11 cellular contexts compared by ENCODE assay signal in genomic region chr14:91351508-91351853, GRCh38.
DNase-seq lines count a peak whose midpoint lies in the region; ATAC-seq and TF ChIP-seq lines count a peak whose summit lies in the region.
"Had no signal": no experiment of that assay in that cellular context is flagged by ENCODE, and none has a peak within 500 bp of the region (broad histone marks: within the 10 kb centered on the region; RNA-seq: fewer than 3 reads in every experiment).

No MANE protein-coding gene starts in this region.

- no peak for ATAC-seq in CD4-positive, CD25-positive, alpha-beta regulatory T cell (ENCODE audit: low read depth in 2 of 2)
- ATAC-seq in activated naive CD8-positive, alpha-beta T cell treated with anti-CD3 and anti-CD28 coated beads, Interleukin-2, amount 50 U/mL, for 24 hours = no peak
- ATAC-seq in omental fat pad (ENCODE audit: low FRiP score) = no peak

- peaks cover 88% of the 10 kb centered on the region for H3K4me1 ChIP-seq in CD4-positive, CD25-positive, alpha-beta regulatory T cell (ENCODE audit: control insufficient read depth, insufficient read depth, low read length, poor library complexity, severe bottlenecking)
- H3K4me1 ChIP-seq in muscle layer of duodenum (ENCODE audit: control insufficient read depth in 1 of 2, insufficient read depth in 2 of 2, low read length in 2 of 2) = peaks cover 12 to 18% of the 10 kb centered on the region in 2 donors
- H3K4me1 ChIP-seq: ascending aorta had no signal

- peak overlapping the region; percentile 79 for H3K4me3 ChIP-seq in CD4-positive, CD25-positive, alpha-beta regulatory T cell (ENCODE audit: low read depth, low read length)
- peak overlapping the region; percentile 2 to 66 for H3K4me3 ChIP-seq in muscle layer of duodenum (ENCODE audit: low read depth in 1 of 2, low read length in 2 of 2)
- no peak overlapping the region for H3K4me3 ChIP-seq in foreskin fibroblast (ENCODE audit: low read depth in 1 of 2, low read length in 2 of 2)

- no peaks in the 10 kb centered on the region for H3K9me3 ChIP-seq in CD4-positive, CD25-positive, alpha-beta regulatory T cell (ENCODE audit: control insufficient read depth in 2 of 2, low read length in 2 of 2)
- no peaks in the 10 kb centered on the region for H3K9me3 ChIP-seq in muscle layer of duodenum (ENCODE audit: control insufficient read depth in 1 of 2, low read length in 2 of 2)
- H3K9me3 ChIP-seq: ascending aorta had no signal

- H3K36me3 ChIP-seq in CD4-positive, CD25-positive, alpha-beta regulatory T cell (ENCODE audit: control insufficient read depth, insufficient read depth, low read length) = peaks cover 22% of the 10 kb centered on the region
- H3K36me3 ChIP-seq in muscle layer of duodenum (ENCODE audit: control insufficient read depth in 1 of 2, insufficient read depth in 2 of 2, low read length in 2 of 2) = no peaks in the 10 kb centered on the region
- H3K36me3 ChIP-seq: ascending aorta had no signal

- peaks cover 26 to 100% (median 78%) of the 10 kb centered on the region in 4 donors for H3K4me1 Mint-ChIP-seq in CD4-positive, CD25-positive, alpha-beta regulatory T cell
- H3K4me1 Mint-ChIP-seq in HFFc6 (ENCODE audit: low read depth) = peaks cover 10% of the 10 kb centered on the region; the same call in 1 of the 2 replicates
- peaks cover 92% of the 10 kb centered on the region for H3K4me1 Mint-ChIP-seq in activated naive CD8-positive, alpha-beta T cell treated with anti-CD3 and anti-CD28 coated beads, Interleukin-2, amount 50 U/mL, for 24 hours

- TF ChIP-seq CTCF in HFFc6 (IDR thresholded peaks at IDR 0.05) = no peak
- no peak for TF ChIP-seq CTCF in omental fat pad (IDR thresholded peaks at IDR 0.05)
- TF ChIP-seq CTCF in foreskin fibroblast (IDR thresholded peaks at IDR 0.05; ENCODE audit: low read depth, low read length) = no peak

- peaks cover 5% of the 10 kb centered on the region for H3K27me3 Mint-ChIP-seq in CD4-positive, CD25-positive, alpha-beta regulatory T cell
- H3K27me3 Mint-ChIP-seq in HFFc6 (ENCODE audit: insufficient read depth) = peaks cover 52% of the 10 kb centered on the region
- H3K27me3 Mint-ChIP-seq in activated naive CD8-positive, alpha-beta T cell treated with anti-CD3 and anti-CD28 coated beads, Interleukin-2, amount 50 U/mL, for 24 hours = no peaks in the 10 kb centered on the region

- peak overlapping the region; percentile 78 to 95 (median 88) for H3K4me3 Mint-ChIP-seq in CD4-positive, CD25-positive, alpha-beta regulatory T cell
- peak overlapping the region; percentile 81; the same call in 1 of the 2 replicates for H3K4me3 Mint-ChIP-seq in HFFc6
- peak overlapping the region; percentile 73 for H3K4me3 Mint-ChIP-seq in activated naive CD8-positive, alpha-beta T cell treated with anti-CD3 and anti-CD28 coated beads, Interleukin-2, amount 50 U/mL, for 24 hours

- H3K9me3 Mint-ChIP-seq in CD4-positive, CD25-positive, alpha-beta regulatory T cell = no peaks in the 10 kb centered on the region
- H3K9me3 Mint-ChIP-seq in HFFc6 = no peaks in the 10 kb centered on the region
- no peaks in the 10 kb centered on the region for H3K9me3 Mint-ChIP-seq in activated naive CD8-positive, alpha-beta T cell treated with anti-CD3 and anti-CD28 coated beads, Interleukin-2, amount 50 U/mL, for 24 hours

- H3K36me3 Mint-ChIP-seq in CD4-positive, CD25-positive, alpha-beta regulatory T cell = peaks cover 33% of the 10 kb centered on the region
- H3K36me3 Mint-ChIP-seq in HFFc6 (ENCODE audit: low read depth) = no peaks in the 10 kb centered on the region
- H3K36me3 Mint-ChIP-seq in activated naive CD8-positive, alpha-beta T cell treated with anti-CD3 and anti-CD28 coated beads, Interleukin-2, amount 50 U/mL, for 24 hours (ENCODE audit: low read depth) = peaks cover 11% of the 10 kb centered on the region

- DNase-seq in CD4-positive, CD25-positive, alpha-beta regulatory T cell = no peak
- DNase-seq in HFFc6 (no peak), kidney tubule cell (ENCODE audit: low spot score) (no peak), omental fat pad (ENCODE audit: low spot score) (no peak), NCI-H82 (lab: John Stamatoyannopoulos, UW) (no peak), foreskin fibroblast (no peak)
- no peak for DNase-seq in activated naive CD8-positive, alpha-beta T cell treated with anti-CD3 and anti-CD28 coated beads, Interleukin-2, amount 50 U/mL, for 24 hours
- DNase-seq: activated CD4-positive, alpha-beta T cell treated with anti-CD3 and anti-CD28 coated beads for 1 hour; NCI-H2171 treated with DMSO at 0.1 percent for 48 hours had no signal

- H3K27ac ChIP-seq in CD4-positive, CD25-positive, alpha-beta regulatory T cell (ENCODE audit: insufficient read depth, low read length, poor library complexity, severe bottlenecking) = peak overlapping the region; percentile 94
- H3K27ac ChIP-seq in muscle layer of duodenum (ENCODE audit: low read length) = peak overlapping the region; percentile 27
- H3K27ac ChIP-seq: ascending aorta had no signal

- H3K27me3 ChIP-seq in CD4-positive, CD25-positive, alpha-beta regulatory T cell (ENCODE audit: control insufficient read depth, insufficient read depth, low read length) = no peaks in the 10 kb centered on the region
- no peaks in the 10 kb centered on the region for H3K27me3 ChIP-seq in muscle layer of duodenum (ENCODE audit: low read depth, low read length)
- H3K27me3 ChIP-seq: ascending aorta had no signal

- peak overlapping the region; percentile 90 to 99 (median 97) for H3K27ac Mint-ChIP-seq in CD4-positive, CD25-positive, alpha-beta regulatory T cell
- H3K27ac Mint-ChIP-seq in HFFc6 = no peak overlapping the region
- peak overlapping the region; percentile 86 for H3K27ac Mint-ChIP-seq in activated naive CD8-positive, alpha-beta T cell treated with anti-CD3 and anti-CD28 coated beads, Interleukin-2, amount 50 U/mL, for 24 hours

Comparison
In these comparisons a context has a peak if more than half of its experiments do, and no peak if none do; other contexts are left out.
1. H3K4me3 ChIP-seq: peak in CD4-positive, CD25-positive, alpha-beta regulatory T cell (single experiment) and muscle layer of duodenum (2 of 2); none in foreskin fibroblast (0 of 2).
2. Peak in every context shown above with its lines, with median percentiles within 50 percentile points of each other: H3K4me3 Mint-ChIP-seq.